In the genomic region with DNA sequence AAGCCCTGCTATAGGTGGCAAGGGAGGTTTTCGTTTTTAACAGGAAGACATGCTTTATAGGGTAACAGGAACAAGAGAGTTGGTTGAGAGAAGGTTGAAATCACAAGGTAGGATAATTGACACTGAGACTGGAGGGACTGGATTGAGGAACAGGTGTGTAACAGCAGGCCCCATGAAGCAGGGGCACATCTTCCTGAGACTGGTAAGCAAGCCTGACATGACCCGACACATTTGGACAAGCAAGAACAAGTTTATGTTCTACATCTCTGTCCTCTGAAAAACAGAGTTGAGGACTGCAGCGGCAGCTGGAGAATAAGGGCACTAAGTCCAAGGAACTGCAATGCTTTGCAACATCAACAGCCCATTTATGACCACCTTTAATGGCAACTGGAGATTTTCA, we compare ENCODE assay signal across 1 cellular context.
TF ChIP-seq lines count a peak whose summit lies in the region.

No MANE protein-coding gene starts in this region.

TF ChIP-seq in HepG2, 621 proteins besides CTCF, POLR2A, EP300 and RAD21:
- TF ChIP-seq RBFOX2 (IDR thresholded peaks at IDR 0.05; ENCODE audit: low read depth, low read length), result peak; percentile 39; the same call in 1 of the 2 replicates
- TF ChIP-seq TEF (CRISPR knock-in tag; IDR thresholded peaks at IDR 0.05), result no peak
